ENCODE assay signal across 24 cellular contexts in genomic region chr12:107731376-107731775, GRCh38. TPM values are rescaled to one million over a fixed set of nuclear protein-coding genes. Genes with fewer than 3 reads are reported as not detected.
DNase-seq lines count a peak whose midpoint lies in the region; ATAC-seq, FAIRE-seq and TF ChIP-seq lines count a peak whose summit lies in the region.
"Had no signal": no experiment of that assay in that cellular context is flagged by ENCODE, and none has a peak within 500 bp of the region (broad histone marks: within the 10 kb centered on the region; RNA-seq: fewer than 3 reads in every experiment).

No MANE protein-coding gene starts in this region.

- POLR2A ChIA-PET in IMR-90 (lab: Charles Lee; ENCODE audit: unreplicated experiment), result no interaction called here

- H3K36me3 ChIP-seq in IMR-90 (ENCODE audit: control insufficient read depth, insufficient read depth, low read length), result peaks cover 17% of the 10 kb centered on the region
- H3K36me3 ChIP-seq in adrenal gland (replicated peaks in 1 of 2), result peaks cover 0 to 27% of the 10 kb centered on the region in 2 donors

- no peak overlapping the region for H2AK9ac ChIP-seq in IMR-90 (replicated peaks; ENCODE audit: low read depth, low read length, poor library complexity)

- DNase-seq in GM12891 (ENCODE audit: insufficient read length, low spot score), result no peak
- DNase-seq in IMR-90, result no peak
- peak; percentile 37 for DNase-seq in dermis blood vessel endothelial cell
- DNase-seq in naive B cell, result peak; percentile 73
- no peak for DNase-seq in activated T-helper 2 cell treated with anti-CD3 and anti-CD28 coated beads, Interferon-gamma antibody, Interleukin-2, Interleukin-4, amounts not matched to agents 10 μg/mL and 5 μg/mL and 100 μg/mL, durations not matched to agents 14 hours and 24 hours and 36 hours (ENCODE audit: low spot score)
- no peak for DNase-seq in AG08395 (ENCODE audit: low spot score)
- DNase-seq in adrenal gland, result no peak
- no peak for DNase-seq in stimulated activated naive CD4-positive, alpha-beta T cell treated with Interleukin-2 at 50 U/mL for 16 hours (lab: John Stamatoyannopoulos, UW)
- DNase-seq: activated naive CD8-positive, alpha-beta T cell treated with anti-CD3 and anti-CD28 coated beads, Interleukin-2, amount 10 ng/mL, durations not matched to agents 7 days and 5 days; dorsolateral prefrontal cortex; GOT3; heart left ventricle; MM.1S; NCI-H1694 treated with DMSO at 0.1 percent for 48 hours; NCI-H345; SHP77 treated with DMSO at 0.1 percent for 48 hours; stimulated activated CD4-positive, alpha-beta T cell treated with anti-CD3 and anti-CD28 coated beads, Interleukin-4, amount 100 ng/mL, for 24 hours had no signal

- FAIRE-seq in GM12891 (lab: Jason Lieb, UNC), result peak; percentile 47
- FAIRE-seq: G401.6, HepG2 had no signal

- H2BK20ac ChIP-seq in IMR-90 (ENCODE audit: low read depth, low read length), result no peak overlapping the region

- no peak overlapping the region for H3K14ac ChIP-seq in IMR-90 (replicated peaks; ENCODE audit: low read depth, low read length)

- no CpG with 5 or more reads among the region's 4 CpGs for WGBS in IMR-90 (ENCODE audit: extremely low coverage in 2 of 2, insufficient read length in 1 of 2), 2 experiments
- WGBS in adrenal gland, 4 donors, result 77 to 84% (median 83%) methylated on average over 4 of the region's 4 CpGs

- H3K27me3 ChIP-seq in IMR-90 (ENCODE audit: control insufficient read depth, insufficient read depth, low read length) (no peaks in the 10 kb centered on the region), adrenal gland (no peaks in the 10 kb centered on the region)
- H3K27me3 ChIP-seq: dorsolateral prefrontal cortex, heart left ventricle, suprapubic skin had no signal

- peaks cover 0 to 4% (median 0%) of the 10 kb centered on the region in 7 donors for H3K9me3 Mint-ChIP-seq in naive B cell
- H3K9me3 Mint-ChIP-seq in activated T-helper 2 cell treated with anti-CD3 and anti-CD28 coated beads, Interferon-gamma antibody, Interleukin-2, Interleukin-4, amounts not matched to agents 10 μg/mL and 5 μg/mL and 100 μg/mL, durations not matched to agents 14 hours and 24 hours and 36 hours, result no peaks in the 10 kb centered on the region
- H3K9me3 Mint-ChIP-seq: activated naive CD8-positive, alpha-beta T cell treated with anti-CD3 and anti-CD28 coated beads, Interleukin-2, amount 10 ng/mL, durations not matched to agents 7 days and 5 days; natural killer cell treated with Interleukin-12 subunit alpha and Interleukin-12 subunit beta and Interleukin-15 and Interleukin-18, amount 100 ng/mL, for 72 hours; T-helper 2 cell treated with Interferon-gamma antibody and Interleukin-4, amounts not matched to agents 5 μg/mL and 100 μg/mL, for 36 hours had no signal

- CTCF ChIA-PET in IMR-90 (lab: Yijun Ruan, JAX), result no interaction called here

- H3K9me3 ChIP-seq in IMR-90 (ENCODE audit: control insufficient read depth, insufficient read depth, low read length), result no peaks in the 10 kb centered on the region
- H3K9me3 ChIP-seq in adrenal gland (replicated peaks in 1 of 3), result no peaks in the 10 kb centered on the region
- H3K9me3 ChIP-seq: heart left ventricle, suprapubic skin had no signal

- no peak overlapping the region for H3K4ac ChIP-seq in IMR-90 (ENCODE audit: low read depth, low read length)

- TF ChIP-seq POLR2A in GM12891 (IDR thresholded peaks at IDR 0.05; ENCODE audit: low read depth, low read length), result no peak
- TF ChIP-seq POLR2A in IMR-90 (IDR thresholded peaks at IDR 0.05; ENCODE audit: low read depth, low read length), result no peak
- no peak for TF ChIP-seq POLR2A in adrenal gland (IDR thresholded peaks at IDR 0.05)

- no peak overlapping the region for H3K4me3 ChIP-seq in IMR-90 (ENCODE audit: insufficient read depth, low read depth, low read length)
- H3K4me3 ChIP-seq in adrenal gland, result no peak overlapping the region
- H3K4me3 ChIP-seq: dorsolateral prefrontal cortex, heart left ventricle, suprapubic skin had no signal

- peaks cover 16 to 20% of the 10 kb centered on the region in 2 donors for H3K36me3 Mint-ChIP-seq in naive B cell
- peaks cover 27% of the 10 kb centered on the region for H3K36me3 Mint-ChIP-seq in activated T-helper 2 cell treated with anti-CD3 and anti-CD28 coated beads, Interferon-gamma antibody, Interleukin-2, Interleukin-4, amounts not matched to agents 10 μg/mL and 5 μg/mL and 100 μg/mL, durations not matched to agents 14 hours and 24 hours and 36 hours (ENCODE audit: low read depth)

- H3K4me1 Mint-ChIP-seq in naive B cell, result peaks cover 46 to 53% (median 47%) of the 10 kb centered on the region in 3 donors
- H3K4me1 Mint-ChIP-seq in activated T-helper 2 cell treated with anti-CD3 and anti-CD28 coated beads, Interferon-gamma antibody, Interleukin-2, Interleukin-4, amounts not matched to agents 10 μg/mL and 5 μg/mL and 100 μg/mL, durations not matched to agents 14 hours and 24 hours and 36 hours (ENCODE audit: low read depth), result no peaks in the 10 kb centered on the region

- H3K56ac ChIP-seq in IMR-90 (ENCODE audit: extremely low read depth, insufficient read depth, low read length), result no peak overlapping the region

- H3K4me1 ChIP-seq in IMR-90 (ENCODE audit: control insufficient read depth, insufficient read depth, low read length) (no peaks in the 10 kb centered on the region), adrenal gland (replicated peaks in 1 of 2) (no peaks in the 10 kb centered on the region)
- H3K4me1 ChIP-seq: heart left ventricle, suprapubic skin had no signal

- peak overlapping the region; percentile 94 to 99 (median 98) for H3K27ac Mint-ChIP-seq in naive B cell
- no peak overlapping the region for H3K27ac Mint-ChIP-seq in activated T-helper 2 cell treated with anti-CD3 and anti-CD28 coated beads, Interferon-gamma antibody, Interleukin-2, Interleukin-4, amounts not matched to agents 10 μg/mL and 5 μg/mL and 100 μg/mL, durations not matched to agents 14 hours and 24 hours and 36 hours
- H3K27ac Mint-ChIP-seq: activated naive CD8-positive, alpha-beta T cell treated with anti-CD3 and anti-CD28 coated beads, Interleukin-2, amount 10 ng/mL, durations not matched to agents 7 days and 5 days; natural killer cell treated with Interleukin-12 subunit alpha and Interleukin-12 subunit beta and Interleukin-15 and Interleukin-18, amount 100 ng/mL, for 72 hours; T-helper 2 cell treated with Interferon-gamma antibody and Interleukin-4, amounts not matched to agents 5 μg/mL and 100 μg/mL, for 36 hours had no signal

- H3K18ac ChIP-seq in IMR-90 (ENCODE audit: low read depth, low read length), result no peak overlapping the region

- dilution Hi-C loops in IMR-90 (cut with HindIII; ENCODE audit: low sequenced_read_pairs, unreplicated experiment), result no loop called here

- H4K8ac ChIP-seq in IMR-90 (ENCODE audit: low read depth in 2 of 2, low read length in 2 of 2), result no peak overlapping the region

- no TSS peak for BruUV-seq in IMR-90 (replicated peaks; lab: Mats Ljungman, UMichigan)

- no peak overlapping the region for H2AFZ ChIP-seq in IMR-90 (replicated peaks; ENCODE audit: low read length, poor library complexity)

- no peak overlapping the region for H3K23ac ChIP-seq in IMR-90 (ENCODE audit: low read depth, low read length)

- H3K4me3 Mint-ChIP-seq in naive B cell, result peak overlapping the region in 7 of 8 donors; percentile 22 to 77 (median 55)
- H3K4me3 Mint-ChIP-seq in activated T-helper 2 cell treated with anti-CD3 and anti-CD28 coated beads, Interferon-gamma antibody, Interleukin-2, Interleukin-4, amounts not matched to agents 10 μg/mL and 5 μg/mL and 100 μg/mL, durations not matched to agents 14 hours and 24 hours and 36 hours (ENCODE audit: low read depth), result no peak overlapping the region
- H3K4me3 Mint-ChIP-seq: activated naive CD8-positive, alpha-beta T cell treated with anti-CD3 and anti-CD28 coated beads, Interleukin-2, amount 10 ng/mL, durations not matched to agents 7 days and 5 days; natural killer cell treated with Interleukin-12 subunit alpha and Interleukin-12 subunit beta and Interleukin-15 and Interleukin-18, amount 100 ng/mL, for 72 hours; T-helper 2 cell treated with Interferon-gamma antibody and Interleukin-4, amounts not matched to agents 5 μg/mL and 100 μg/mL, for 36 hours had no signal

- ATAC-seq in IMR-90 (ENCODE audit: low read depth) (peak; percentile 40), naive B cell (ENCODE audit: low read depth in 2 of 2) (peak; percentile 97)
- ATAC-seq: heart left ventricle; HepG2; natural killer cell treated with Interleukin-12 subunit alpha and Interleukin-12 subunit beta and Interleukin-15 and Interleukin-18, amount 100 ng/mL, for 72 hours had no signal

- peaks cover 2% of the 10 kb centered on the region; the same call in 1 of the 2 replicates for H3K9me1 ChIP-seq in IMR-90 (ENCODE audit: insufficient read depth, low read length)

- in situ Hi-C loops in IMR-90 (cut with MboI; ENCODE audit: low sequenced_read_pairs), result no loop called here

- no peak for TF ChIP-seq CTCF in IMR-90 (conservative IDR thresholded peaks at IDR 0.05; ENCODE audit: low read depth, low read length)
- TF ChIP-seq CTCF in adrenal gland (IDR thresholded peaks at IDR 0.05), result no peak

- intact Hi-C loops in IMR-90 (cut with micrococcal nuclease), result no loop called here
- intact Hi-C loops in activated T-helper 2 cell treated with anti-CD3 and anti-CD28 coated beads, Interferon-gamma antibody, Interleukin-2, Interleukin-4, amounts not matched to agents 10 μg/mL and 5 μg/mL and 100 μg/mL, durations not matched to agents 14 hours and 24 hours and 36 hours (cut with micrococcal nuclease), result no loop called here
- intact Hi-C loops in adrenal gland (cut with DNase I), result no loop called here

- H2BK120ac ChIP-seq in IMR-90 (ENCODE audit: low read depth, low read length), result no peak overlapping the region

- H3K9ac ChIP-seq in IMR-90 (ENCODE audit: low read depth, low read length), result no peak overlapping the region

- no peak overlapping the region for H2BK15ac ChIP-seq in IMR-90 (ENCODE audit: low read depth, low read length)

- H4K91ac ChIP-seq in IMR-90 (ENCODE audit: insufficient read depth, low read depth, low read length), result no peak overlapping the region

- H4K20me1 ChIP-seq in IMR-90 (ENCODE audit: insufficient read depth, low read length), result 0 out of 2 replicates have a peak, but pooled peaks cover 4% of the 10 kb centered on the region

- H3K27me3 Mint-ChIP-seq in naive B cell, result no peaks in the 10 kb centered on the region
- H3K27me3 Mint-ChIP-seq in activated T-helper 2 cell treated with anti-CD3 and anti-CD28 coated beads, Interferon-gamma antibody, Interleukin-2, Interleukin-4, amounts not matched to agents 10 μg/mL and 5 μg/mL and 100 μg/mL, durations not matched to agents 14 hours and 24 hours and 36 hours (ENCODE audit: low read depth), result no peaks in the 10 kb centered on the region
- H3K27me3 Mint-ChIP-seq: activated naive CD8-positive, alpha-beta T cell treated with anti-CD3 and anti-CD28 coated beads, Interleukin-2, amount 10 ng/mL, durations not matched to agents 7 days and 5 days; natural killer cell treated with Interleukin-12 subunit alpha and Interleukin-12 subunit beta and Interleukin-15 and Interleukin-18, amount 100 ng/mL, for 72 hours had no signal

- H3K27ac ChIP-seq in IMR-90 (ENCODE audit: insufficient read depth, low read length) (no peak overlapping the region), adrenal gland (no peak overlapping the region)
- H3K27ac ChIP-seq: heart left ventricle, suprapubic skin had no signal

- H2BK5ac ChIP-seq in IMR-90 (ENCODE audit: low read depth, low read length, poor library complexity, severe bottlenecking), result no peak overlapping the region

- H4K5ac ChIP-seq in IMR-90 (ENCODE audit: low read depth, low read length), result no peak overlapping the region

- no peak for TF ChIP-seq RAD21 in IMR-90 (IDR thresholded peaks at IDR 0.05; ENCODE audit: low read length)

- peaks cover 0 to 4% of the 10 kb centered on the region in 2 experiments; a peak in 2 of 4 replicates for H3K79me1 ChIP-seq in IMR-90 (ENCODE audit: low read depth in 1 of 2, low read length in 2 of 2)

- no peak overlapping the region for H3K4me2 ChIP-seq in IMR-90 (ENCODE audit: low read depth, low read length)

- H2AK5ac ChIP-seq in IMR-90 (ENCODE audit: low read depth, low read length), result no peak overlapping the region

RNA-seq across cellular contexts. Expression of gene PRDM4, which starts 29.6 kb away (rescaled TPM):
- 8.9 TPM for polyA plus RNA-seq in GM12891 (2012; ENCODE audit: low read depth, missing spikeins)
- total RNA-seq in IMR-90 (2012; rRNA removed), result 26.1 and 26.7 TPM in 2 replicates
- polyA plus RNA-seq in IMR-90 (2012; rRNA removed), result 18.1 and 20.1 TPM in 2 replicates
- 9.4 and 10.3 TPM in 2 replicates for polyA plus RNA-seq in IMR-90 (2012; cell fraction: cytosol; rRNA removed)
- polyA plus RNA-seq in IMR-90 (2012; cell fraction: nucleus; rRNA removed; ENCODE audit: low replicate concordance), result 12.3 and 31.3 TPM in 2 replicates
- 22.3 and 26.1 TPM in 2 replicates for total RNA-seq in dermis blood vessel endothelial cell
- 10 to 100 TPM; 27.0 to 59.2 (median 33.3) TPM for polyA plus RNA-seq in naive B cell (ENCODE audit: low read depth in 6 of 6)
- total RNA-seq in activated T-helper 2 cell treated with anti-CD3 and anti-CD28 coated beads, Interferon-gamma antibody, Interleukin-2, Interleukin-4, amounts not matched to agents 10 μg/mL and 5 μg/mL and 100 μg/mL, durations not matched to agents 14 hours and 24 hours and 36 hours, result 30.5 and 34.4 TPM in 2 replicates
- total RNA-seq in adrenal gland, result 10 to 100 TPM; 16.0 to 31.5 (median 22.2) TPM
- polyA plus RNA-seq in adrenal gland, result 10 to 100 TPM; 10.0 to 29.8 (median 13.3) TPM

RNA-seq across cellular contexts. Expression of gene ASCL4, which starts 43.1 kb away (rescaled TPM):
- not detected for polyA plus RNA-seq in GM12891 (2012; ENCODE audit: low read depth, missing spikeins)
- not detected in 2 replicates for total RNA-seq in IMR-90 (2012; rRNA removed)
- polyA plus RNA-seq in IMR-90 (2012; rRNA removed), result not detected in 2 replicates
- not detected in 2 replicates for polyA plus RNA-seq in IMR-90 (2012; cell fraction: cytosol; rRNA removed)
- polyA plus RNA-seq in IMR-90 (2012; cell fraction: nucleus; rRNA removed; ENCODE audit: low replicate concordance), result not detected in 2 replicates
- total RNA-seq in dermis blood vessel endothelial cell, result not detected in 2 replicates
- not detected for polyA plus RNA-seq in naive B cell (ENCODE audit: low read depth in 6 of 6)
- not detected in 2 replicates for total RNA-seq in activated T-helper 2 cell treated with anti-CD3 and anti-CD28 coated beads, Interferon-gamma antibody, Interleukin-2, Interleukin-4, amounts not matched to agents 10 μg/mL and 5 μg/mL and 100 μg/mL, durations not matched to agents 14 hours and 24 hours and 36 hours
- total RNA-seq in adrenal gland, result not detected
- under 1 TPM in 1 of 3 donors, not detected in 2; 0.07 TPM for polyA plus RNA-seq in adrenal gland
- total RNA-seq: activated CD8-positive, alpha-beta memory T cell treated with anti-CD3 and anti-CD28 coated beads for 36 hours; activated naive CD8-positive, alpha-beta T cell treated with anti-CD3 and anti-CD28 coated beads, Interleukin-2, amount 10 ng/mL, durations not matched to agents 7 days and 5 days; heart left ventricle; HepG2; natural killer cell treated with Interleukin-12 subunit alpha and Interleukin-12 subunit beta and Interleukin-15 and Interleukin-18, amount 100 ng/mL, for 72 hours; posterior vena cava had no signal
- polyA plus RNA-seq: heart left ventricle, HepG2 had no signal

RNA-seq across cellular contexts. Expression of gene PWP1, which starts 45.8 kb away (rescaled TPM):
- polyA plus RNA-seq in GM12891 (2012; ENCODE audit: low read depth, missing spikeins), result 40.1 TPM
- total RNA-seq in IMR-90 (2012; rRNA removed), result 179 and 341 TPM in 2 replicates
- 97.7 and 143 TPM in 2 replicates for polyA plus RNA-seq in IMR-90 (2012; rRNA removed)
- polyA plus RNA-seq in IMR-90 (2012; cell fraction: cytosol; rRNA removed), result 119 and 121 TPM in 2 replicates
- 99.8 and 211 TPM in 2 replicates for polyA plus RNA-seq in IMR-90 (2012; cell fraction: nucleus; rRNA removed; ENCODE audit: low replicate concordance)
- 118 and 160 TPM in 2 replicates for total RNA-seq in dermis blood vessel endothelial cell
- 100 to 1,000 TPM; 113 to 143 (median 129) TPM for polyA plus RNA-seq in naive B cell (ENCODE audit: low read depth in 6 of 6)
- 50.5 and 52.9 TPM in 2 replicates for total RNA-seq in activated T-helper 2 cell treated with anti-CD3 and anti-CD28 coated beads, Interferon-gamma antibody, Interleukin-2, Interleukin-4, amounts not matched to agents 10 μg/mL and 5 μg/mL and 100 μg/mL, durations not matched to agents 14 hours and 24 hours and 36 hours
- 10 to 100 TPM; 21.3 to 87.6 (median 27.0) TPM for total RNA-seq in adrenal gland
- 10 to 100 TPM; 15.8 to 55.4 (median 17.3) TPM for polyA plus RNA-seq in adrenal gland

Comparison
In these comparisons a context has a peak if more than half of its experiments do, and no peak if none do; other contexts are left out.
1. DNase-seq: peak in dermis blood vessel endothelial cell (single experiment) and naive B cell (single experiment); none in GM12891 (single experiment), IMR-90 (single experiment), activated T-helper 2 cell treated with anti-CD3 and anti-CD28 coated beads, Interferon-gamma antibody, Interleukin-2, Interleukin-4, amounts not matched to agents 10 μg/mL and 5 μg/mL and 100 μg/mL, durations not matched to agents 14 hours and 24 hours and 36 hours (single experiment), AG08395 (single experiment), adrenal gland (0 of 7) and stimulated activated naive CD4-positive, alpha-beta T cell treated with Interleukin-2 at 50 U/mL for 16 hours (single experiment).